Comparison of ENCODE assay signal across 1 cellular context in the genomic region with DNA sequence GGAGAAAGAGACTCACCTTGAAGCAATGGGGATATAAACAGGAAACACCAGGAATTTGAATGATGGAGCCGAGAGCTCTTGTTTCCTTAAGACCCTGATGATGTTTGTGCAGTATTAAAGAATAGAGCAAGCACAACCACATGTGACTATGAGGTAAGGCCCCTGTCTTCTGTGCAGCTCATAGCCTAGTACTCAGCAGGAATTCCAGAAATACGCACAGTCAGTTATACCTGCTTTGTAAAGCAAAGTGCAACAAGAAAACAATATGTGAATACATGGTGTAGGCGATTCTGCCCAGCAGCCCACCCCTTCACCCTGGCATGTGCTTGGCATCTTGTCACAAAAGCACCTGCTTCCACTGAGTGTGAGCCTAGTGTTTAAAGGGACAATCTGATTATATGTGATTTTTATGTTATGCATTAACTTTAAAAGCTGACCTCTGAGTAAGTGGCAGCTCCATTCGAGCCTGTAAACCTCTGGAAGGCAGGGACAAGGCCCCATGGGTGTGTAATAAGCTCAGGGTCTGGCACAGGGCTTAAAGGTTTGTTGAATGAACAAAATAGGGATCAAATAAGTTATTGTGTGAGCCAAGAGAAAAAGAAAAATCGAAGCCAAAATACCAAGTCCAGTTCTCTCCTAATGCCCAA.
TF ChIP-seq lines count a peak whose summit lies in the region.

No MANE protein-coding gene starts in this region.

TF ChIP-seq in endothelial cell of umbilical vein, 7 proteins besides CTCF, POLR2A, EP300 and RAD21:
- TF ChIP-seq GATA2 (IDR thresholded peaks at IDR 0.05; ENCODE audit: insufficient read depth, insufficient read length, low read depth, low read length) (no peak), FOS (IDR thresholded peaks at IDR 0.05; ENCODE audit: borderline replicate concordance, insufficient read depth, low read length) (no peak), JUN (IDR thresholded peaks at IDR 0.05; ENCODE audit: borderline replicate concordance, insufficient read depth, insufficient read length, low read depth) (no peak), EZH2 (IDR thresholded peaks at IDR 0.05; ENCODE audit: borderline replicate concordance, low read depth, low read length, severe bottlenecking) (no peak), POLR2AphosphoS5 (IDR thresholded peaks at IDR 0.05; ENCODE audit: insufficient read depth, low read depth, low read length) (no peak), MYC (IDR thresholded peaks at IDR 0.05; ENCODE audit: low read depth, low read length) (no peak), MAX (IDR thresholded peaks at IDR 0.05; ENCODE audit: insufficient read depth, insufficient read length) (no peak)
